Comparison of ENCODE assay signal across 1 cellular context in the genomic region with DNA sequence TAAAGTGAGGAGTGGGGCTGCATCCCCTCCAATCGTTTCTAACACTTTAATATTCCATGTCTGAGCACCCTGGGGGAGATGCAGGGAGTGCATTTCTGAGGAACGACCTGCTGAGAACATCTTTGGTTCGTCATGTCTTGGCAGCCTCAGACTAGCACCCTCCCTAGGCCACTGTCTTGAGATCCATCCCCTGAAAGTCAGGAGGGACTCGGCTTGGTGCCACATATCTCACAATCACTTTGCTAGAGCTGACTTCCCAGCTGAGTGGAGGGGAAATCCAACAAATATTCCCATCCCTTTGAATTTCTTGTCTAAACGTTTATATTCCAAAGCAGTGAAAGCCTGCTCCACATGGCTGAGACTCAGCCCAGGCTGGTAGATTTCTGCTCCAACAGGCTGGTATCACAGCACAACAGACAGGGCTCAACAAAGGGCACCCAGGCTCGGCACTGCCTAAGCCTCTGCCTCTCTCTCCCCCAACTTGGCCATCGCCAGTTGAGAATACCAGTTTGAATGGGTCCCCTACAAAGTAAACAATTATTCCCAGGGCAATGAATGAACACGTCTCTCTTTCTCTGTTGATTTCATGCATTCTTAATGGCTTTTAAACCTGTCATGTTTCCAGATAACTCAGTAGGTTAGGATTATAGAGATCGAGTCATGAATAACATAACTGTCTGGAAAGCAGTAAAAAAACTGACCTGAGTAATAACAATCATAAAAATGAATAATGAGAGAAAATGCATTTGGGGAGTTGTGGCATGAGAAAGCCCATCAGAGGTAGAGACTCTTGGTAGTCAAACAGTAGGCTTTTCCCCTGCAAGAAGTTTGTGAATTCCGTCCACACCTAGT.
TF ChIP-seq lines count a peak whose summit lies in the region.

No MANE protein-coding gene starts in this region.

TF ChIP-seq in H1, 55 proteins besides CTCF, POLR2A, EP300 and RAD21:
- no peak for TF ChIP-seq RBBP5 (IDR thresholded peaks at IDR 0.05; ENCODE audit: borderline replicate concordance, low read depth, low read length)
- no peak for TF ChIP-seq GABPA (IDR thresholded peaks at IDR 0.05; ENCODE audit: borderline replicate concordance, insufficient read depth, low read length)
